1 cellular context compared by ENCODE assay signal in genomic region chr22:33821290-33821689, GRCh38.
TF ChIP-seq lines count a peak whose summit lies in the region.

No MANE protein-coding gene starts in this region.

TF ChIP-seq in IMR-90, 13 proteins besides CTCF, POLR2A, EP300 and RAD21 (continued from another document):
- TF ChIP-seq ELK1 (IDR thresholded peaks at IDR 0.05; ENCODE audit: borderline replicate concordance, low read depth, low read length) = no peak
- TF ChIP-seq NFE2L2 (IDR thresholded peaks at IDR 0.05; ENCODE audit: low read depth, low read length) = no peak
